ENCODE assay signal across 12 cellular contexts in genomic region chr5:148790545-148791333, GRCh38. TPM values are rescaled to one million over a fixed set of nuclear protein-coding genes. Genes with fewer than 3 reads are reported as not detected.
DNase-seq lines count a peak whose midpoint lies in the region; ATAC-seq, FAIRE-seq and TF ChIP-seq lines count a peak whose summit lies in the region.
"Had no signal": no experiment of that assay in that cellular context is flagged by ENCODE, and none has a peak within 500 bp of the region (broad histone marks: within the 10 kb centered on the region; RNA-seq: fewer than 3 reads in every experiment).

No MANE protein-coding gene starts in this region.

- H3K79me2 ChIP-seq in keratinocyte (ENCODE audit: control insufficient read depth, insufficient read depth, low read length), result no peaks in the 10 kb centered on the region

- peak overlapping the region; percentile 74 for H3K9ac ChIP-seq in keratinocyte (ENCODE audit: control insufficient read depth, extremely low read depth, insufficient read depth, low read length)

- intact Hi-C loops in left lung (cut with DNase I), result no loop called here

- no peaks in the 10 kb centered on the region for H4K20me1 ChIP-seq in keratinocyte (ENCODE audit: control insufficient read depth, extremely low read depth, insufficient read depth, low read length)

- peak overlapping the region; percentile 98 for H3K27ac ChIP-seq in keratinocyte (ENCODE audit: control insufficient read depth, insufficient read depth, low read length)
- H3K27ac ChIP-seq in left lung, result no peak overlapping the region
- H3K27ac ChIP-seq: right lobe of liver had no signal

- H3K36me3 ChIP-seq in keratinocyte (ENCODE audit: control insufficient read depth in 2 of 2, extremely low read depth in 1 of 2, insufficient read depth in 2 of 2, low read length in 2 of 2) (no peaks in the 10 kb centered on the region), left lung (no peaks in the 10 kb centered on the region)
- H3K36me3 ChIP-seq: right lobe of liver had no signal

- no peak for DNase-seq in HFFc6
- peak; percentile 57 for DNase-seq in HPDE6-E6E7 (ENCODE audit: extremely low spot score)
- DNase-seq in keratinocyte (ENCODE audit: low read depth, low spot score), result peak; percentile 71
- DNase-seq in left lung, result no peak
- no peak for DNase-seq in NCI-H524 treated with DMSO at 0.1 percent for 48 hours (lab: John Stamatoyannopoulos, UW)
- no peak for DNase-seq in GM19238 (ENCODE audit: insufficient read length, low spot score)
- DNase-seq: NCI-H187, right lobe of liver, T-helper 9 cell had no signal

- no peaks in the 10 kb centered on the region for H3K9me3 ChIP-seq in keratinocyte (ENCODE audit: control insufficient read depth, low read depth, low read length)
- H3K9me3 ChIP-seq in left lung, result no peaks in the 10 kb centered on the region
- H3K9me3 ChIP-seq: right lobe of liver had no signal

- peak; percentile 20 for ATAC-seq in GM19035 (IDR thresholded peaks at IDR 0.05; ENCODE audit: unreplicated experiment)
- ATAC-seq in GM21576 (IDR thresholded peaks at IDR 0.05; ENCODE audit: unreplicated experiment), result no peak
- no peak for ATAC-seq in left lung
- ATAC-seq: right lobe of liver had no signal

- H3K4me3 ChIP-seq in keratinocyte (ENCODE audit: control insufficient read depth in 2 of 3, extremely low read depth in 1 of 3, insufficient read depth in 2 of 3, low read depth in 1 of 3, low read length in 3 of 3) (peak overlapping the region in 2 of 3 experiments; percentile 56 to 68), left lung (no peak overlapping the region)
- H3K4me3 ChIP-seq: right lobe of liver had no signal

- H3K27ac Mint-ChIP-seq in HFFc6, result peak overlapping the region; percentile 31
- H3K27ac Mint-ChIP-seq: memory B cell had no signal

- peak overlapping the region; percentile 95 for H3K4me2 ChIP-seq in keratinocyte (ENCODE audit: control insufficient read depth, extremely low read depth, insufficient read depth, low read depth, low read length)

- H3K27me3 Mint-ChIP-seq in HFFc6 (ENCODE audit: insufficient read depth), result peaks cover 1% of the 10 kb centered on the region; the same call in 1 of the 2 replicates
- H3K27me3 Mint-ChIP-seq: memory B cell had no signal

- no peaks in the 10 kb centered on the region for H3K27me3 ChIP-seq in keratinocyte (ENCODE audit: control insufficient read depth, extremely low read depth, insufficient read depth, low read length)
- no peaks in the 10 kb centered on the region for H3K27me3 ChIP-seq in left lung
- H3K27me3 ChIP-seq: right lobe of liver had no signal

- TF ChIP-seq CTCF in HFFc6 (IDR thresholded peaks at IDR 0.05), result no peak
- TF ChIP-seq CTCF in keratinocyte (optimal IDR thresholded peaks at IDR 0.05 in 1 of 3, IDR thresholded peaks at IDR 0.05 in 1 of 3, conservative IDR thresholded peaks at IDR 0.05 in 1 of 3; ENCODE audit: extremely low read depth in 1 of 3, insufficient read depth in 2 of 3, low read length in 3 of 3), result no peak
- TF ChIP-seq CTCF in left lung (IDR thresholded peaks at IDR 0.05), result no peak

- no peaks in the 10 kb centered on the region for H3K9me1 ChIP-seq in keratinocyte (ENCODE audit: control insufficient read depth, extremely low read depth, insufficient read depth, low read length)

- no peak overlapping the region for H3K4me3 Mint-ChIP-seq in HFFc6
- H3K4me3 Mint-ChIP-seq: memory B cell had no signal

- H3K4me1 ChIP-seq in keratinocyte (ENCODE audit: control insufficient read depth, extremely low read depth, insufficient read depth, low read length) (peaks cover 32% of the 10 kb centered on the region), left lung (peaks cover 0 to 21% of the 10 kb centered on the region in 2 donors)
- H3K4me1 ChIP-seq: right lobe of liver had no signal

- no peak for FAIRE-seq in keratinocyte (lab: Jason Lieb, UNC)

- H3K9me3 Mint-ChIP-seq in HFFc6, result no peaks in the 10 kb centered on the region
- H3K9me3 Mint-ChIP-seq: memory B cell had no signal

- H3K4me1 Mint-ChIP-seq in HFFc6 (ENCODE audit: low read depth), result peaks cover 77% of the 10 kb centered on the region

- no peaks in the 10 kb centered on the region for H3K36me3 Mint-ChIP-seq in HFFc6 (ENCODE audit: low read depth)
- H3K36me3 Mint-ChIP-seq: memory B cell had no signal

- dilution Hi-C loops in keratinocyte (cut with MboI; ENCODE audit: extremely low pct_ligation_motif_present, low sequenced_read_pairs), result no loop called here

- H2AFZ ChIP-seq in keratinocyte (ENCODE audit: control insufficient read depth, low read length), result peak overlapping the region; percentile 50

RNA-seq across cellular contexts. Expression of gene ADRB2, which starts 35.7 kb away (rescaled TPM):
- 1 to 10 TPM; 2.0 to 4.0 (median 3.7) TPM for total RNA-seq in HFFc6 (2021; fragmentation: NEBNext Ultra II Directional; extraction: Animal tissue kit (Norgen Biotek cat#: 25700))
- polyA plus RNA-seq in keratinocyte, result 29.4 to 39.7 TPM (median 36.3 TPM) in 3 replicates
- polyA plus RNA-seq in keratinocyte (2011; ENCODE audit: low read depth), result 5.7 TPM
- polyA plus RNA-seq in keratinocyte (2011; cell fraction: cytosol; rRNA removed), result 10.7 and 14.0 TPM in 2 replicates
- 57.7 and 60.8 TPM in 2 replicates for polyA plus RNA-seq in keratinocyte (2011; cell fraction: nucleus; rRNA removed)
- polyA plus RNA-seq in keratinocyte (2012; ENCODE audit: low replicate concordance), result 15.9 and 24.5 TPM in 2 replicates
- 31.1 to 81.8 TPM (median 79.6 TPM) in 3 replicates for polyA minus RNA-seq in keratinocyte
- 30.5 TPM for polyA minus RNA-seq in keratinocyte (2011; cell fraction: cytosol; rRNA and poly(A)+ RNA removed)
- 65.9 and 82.1 TPM in 2 replicates for polyA minus RNA-seq in keratinocyte (2011; cell fraction: nucleus; rRNA and poly(A)+ RNA removed)
- total RNA-seq in left lung, result 10 to 100 TPM; 12.3 to 14.2 TPM

Comparison
In these comparisons a context has a peak if more than half of its experiments do, and no peak if none do; other contexts are left out.
1. DNase-seq: peak in HPDE6-E6E7 (single experiment) and keratinocyte (single experiment); none in HFFc6 (single experiment), left lung (0 of 2), NCI-H524 treated with DMSO at 0.1 percent for 48 hours (single experiment) and GM19238 (single experiment).
2. H3K4me3 ChIP-seq: peak in keratinocyte (2 of 3); none in left lung (0 of 2).